1 cellular context compared by ENCODE assay signal in the genomic region with DNA sequence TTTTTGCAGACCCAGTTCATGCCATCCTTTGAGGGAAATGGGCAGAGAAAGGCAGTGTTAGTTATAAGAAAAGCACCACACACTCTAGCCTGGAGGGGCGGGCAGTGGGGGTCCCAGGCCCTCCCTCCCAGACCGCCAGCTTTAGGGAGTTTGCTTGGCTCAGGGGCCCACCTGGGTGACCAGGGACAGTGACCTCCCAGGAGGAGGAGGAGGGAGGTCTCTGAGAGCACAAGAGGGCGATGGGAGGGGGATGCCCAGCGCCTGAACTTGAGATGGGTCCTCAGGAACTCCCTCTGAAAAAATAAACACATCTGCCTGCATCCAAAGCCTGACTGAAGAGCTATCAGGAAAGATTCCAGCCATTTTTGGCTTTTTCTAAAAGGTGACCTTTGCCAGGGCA.
TF ChIP-seq lines count a peak whose summit lies in the region.

No MANE protein-coding gene starts in this region.

TF ChIP-seq in HepG2, 621 proteins besides CTCF, POLR2A, EP300 and RAD21:
- TF ChIP-seq CEBPG (CRISPR knock-in tag; IDR thresholded peaks at IDR 0.05) (no peak), ZNF496 (CRISPR knock-in tag; IDR thresholded peaks at IDR 0.05; ENCODE audit: insufficient replicate concordance) (no peak), NR2F2 (IDR thresholded peaks at IDR 0.05; ENCODE audit: borderline replicate concordance, low read depth) (no peak), EHMT2 (IDR thresholded peaks at IDR 0.05; ENCODE audit: borderline replicate concordance, low read depth, low read length) (no peak), ZBTB43 (CRISPR knock-in tag; conservative IDR thresholded peaks at IDR 0.05) (no peak), SUZ12 (IDR thresholded peaks at IDR 0.05; ENCODE audit: low read depth, low read length) (no peak), ZNF609 (CRISPR knock-in tag; IDR thresholded peaks at IDR 0.05; ENCODE audit: borderline replicate concordance) (no peak), HOXA5 (CRISPR knock-in tag; IDR thresholded peaks at IDR 0.05) (no peak), ATRX (CRISPR knock-in tag; IDR thresholded peaks at IDR 0.05; ENCODE audit: borderline replicate concordance) (no peak), ZBTB10 (CRISPR knock-in tag; IDR thresholded peaks at IDR 0.05; ENCODE audit: borderline replicate concordance) (no peak), ZNF577 (CRISPR knock-in tag; IDR thresholded peaks at IDR 0.05; ENCODE audit: borderline replicate concordance, low read depth) (no peak), ZNF607 (CRISPR knock-in tag; IDR thresholded peaks at IDR 0.05; ENCODE audit: borderline replicate concordance) (no peak), ZBTB20 (CRISPR knock-in tag; IDR thresholded peaks at IDR 0.05; ENCODE audit: borderline replicate concordance, low read depth) (no peak), ZNF652 (CRISPR knock-in tag; IDR thresholded peaks at IDR 0.05; ENCODE audit: borderline replicate concordance, low read depth) (no peak), ZFP1 (CRISPR knock-in tag; IDR thresholded peaks at IDR 0.05) (no peak)
- TF ChIP-seq, protein P1, sequence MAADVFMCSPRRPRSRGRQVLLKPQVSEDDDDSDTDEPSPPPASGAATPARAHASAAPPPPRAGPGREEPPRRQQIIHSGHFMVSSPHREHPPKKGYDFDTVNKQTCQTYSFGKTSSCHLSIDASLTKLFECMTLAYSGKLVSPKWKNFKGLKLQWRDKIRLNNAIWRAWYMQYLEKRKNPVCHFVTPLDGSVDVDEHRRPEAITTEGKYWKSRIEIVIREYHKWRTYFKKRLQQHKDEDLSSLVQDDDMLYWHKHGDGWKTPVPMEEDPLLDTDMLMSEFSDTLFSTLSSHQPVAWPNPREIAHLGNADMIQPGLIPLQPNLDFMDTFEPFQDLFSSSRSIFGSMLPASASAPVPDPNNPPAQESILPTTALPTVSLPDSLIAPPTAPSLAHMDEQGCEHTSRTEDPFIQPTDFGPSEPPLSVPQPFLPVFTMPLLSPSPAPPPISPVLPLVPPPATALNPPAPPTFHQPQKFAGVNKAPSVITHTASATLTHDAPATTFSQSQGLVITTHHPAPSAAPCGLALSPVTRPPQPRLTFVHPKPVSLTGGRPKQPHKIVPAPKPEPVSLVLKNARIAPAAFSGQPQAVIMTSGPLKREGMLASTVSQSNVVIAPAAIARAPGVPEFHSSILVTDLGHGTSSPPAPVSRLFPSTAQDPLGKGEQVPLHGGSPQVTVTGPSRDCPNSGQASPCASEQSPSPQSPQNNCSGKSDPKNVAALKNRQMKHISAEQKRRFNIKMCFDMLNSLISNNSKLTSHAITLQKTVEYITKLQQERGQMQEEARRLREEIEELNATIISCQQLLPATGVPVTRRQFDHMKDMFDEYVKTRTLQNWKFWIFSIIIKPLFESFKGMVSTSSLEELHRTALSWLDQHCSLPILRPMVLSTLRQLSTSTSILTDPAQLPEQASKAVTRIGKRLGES (CRISPR knock-in tag; IDR thresholded peaks at IDR 0.05; ENCODE audit: borderline replicate concordance): no peak
